In the genomic region with DNA sequence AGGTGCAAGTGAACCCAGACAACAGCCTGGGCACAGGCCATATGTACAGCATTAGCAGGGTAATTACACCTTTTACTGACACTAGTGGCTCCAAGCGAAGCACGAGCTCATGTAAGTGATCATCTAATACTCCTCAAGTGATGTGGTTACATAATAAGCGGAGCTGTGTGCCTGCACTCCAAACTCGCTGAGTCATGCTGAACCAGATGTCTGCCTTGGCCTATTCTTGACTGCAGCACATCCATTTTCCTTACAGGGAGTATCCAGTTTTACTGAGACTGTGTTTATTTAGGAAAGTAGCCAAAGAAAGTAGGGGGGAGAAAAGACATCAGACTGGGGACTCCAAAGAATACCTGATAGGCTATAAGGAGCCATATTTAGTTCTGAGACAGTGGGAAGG, we compare ENCODE assay signal across 1 cellular context.
TF ChIP-seq lines count a peak whose summit lies in the region.

No MANE protein-coding gene starts in this region.

TF ChIP-seq in K562, 482 proteins besides CTCF, POLR2A, EP300 and RAD21 (continued from another document):
- TF ChIP-seq ZNF592 (IDR thresholded peaks at IDR 0.05) (peak; percentile 56; the same call in 1 of the 2 replicates), MAFG (tag; conservative IDR thresholded peaks at IDR 0.05) (peak; percentile 86), ZFP36 (IDR thresholded peaks at IDR 0.05; ENCODE audit: low read depth, low read length, partially characterized antibody) (peak; percentile 16), MLLT1 (IDR thresholded peaks at IDR 0.05) (no peak), C11orf30 (IDR thresholded peaks at IDR 0.05; ENCODE audit: low read depth) (peak; percentile 83), NFE2 (IDR thresholded peaks at IDR 0.05; ENCODE audit: low read depth) (peak; percentile 83)
- TF ChIP-seq, protein P1, sequence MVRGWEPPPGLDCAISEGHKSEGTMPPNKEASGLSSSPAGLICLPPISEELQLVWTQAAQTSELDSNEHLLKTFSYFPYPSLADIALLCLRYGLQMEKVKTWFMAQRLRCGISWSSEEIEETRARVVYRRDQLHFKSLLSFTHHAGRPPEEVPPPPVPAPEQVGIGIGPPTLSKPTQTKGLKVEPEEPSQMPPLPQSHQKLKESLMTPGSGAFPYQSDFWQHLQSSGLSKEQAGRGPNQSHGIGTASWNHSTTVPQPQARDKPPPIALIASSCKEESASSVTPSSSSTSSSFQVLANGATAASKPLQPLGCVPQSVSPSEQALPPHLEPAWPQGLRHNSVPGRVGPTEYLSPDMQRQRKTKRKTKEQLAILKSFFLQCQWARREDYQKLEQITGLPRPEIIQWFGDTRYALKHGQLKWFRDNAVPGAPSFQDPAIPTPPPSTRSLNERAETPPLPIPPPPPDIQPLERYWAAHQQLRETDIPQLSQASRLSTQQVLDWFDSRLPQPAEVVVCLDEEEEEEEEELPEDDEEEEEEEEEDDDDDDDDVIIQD (CRISPR knock-in tag; IDR thresholded peaks at IDR 0.05) = no peak
